Comparison of ENCODE assay signal across 1 cellular context in the genomic region with DNA sequence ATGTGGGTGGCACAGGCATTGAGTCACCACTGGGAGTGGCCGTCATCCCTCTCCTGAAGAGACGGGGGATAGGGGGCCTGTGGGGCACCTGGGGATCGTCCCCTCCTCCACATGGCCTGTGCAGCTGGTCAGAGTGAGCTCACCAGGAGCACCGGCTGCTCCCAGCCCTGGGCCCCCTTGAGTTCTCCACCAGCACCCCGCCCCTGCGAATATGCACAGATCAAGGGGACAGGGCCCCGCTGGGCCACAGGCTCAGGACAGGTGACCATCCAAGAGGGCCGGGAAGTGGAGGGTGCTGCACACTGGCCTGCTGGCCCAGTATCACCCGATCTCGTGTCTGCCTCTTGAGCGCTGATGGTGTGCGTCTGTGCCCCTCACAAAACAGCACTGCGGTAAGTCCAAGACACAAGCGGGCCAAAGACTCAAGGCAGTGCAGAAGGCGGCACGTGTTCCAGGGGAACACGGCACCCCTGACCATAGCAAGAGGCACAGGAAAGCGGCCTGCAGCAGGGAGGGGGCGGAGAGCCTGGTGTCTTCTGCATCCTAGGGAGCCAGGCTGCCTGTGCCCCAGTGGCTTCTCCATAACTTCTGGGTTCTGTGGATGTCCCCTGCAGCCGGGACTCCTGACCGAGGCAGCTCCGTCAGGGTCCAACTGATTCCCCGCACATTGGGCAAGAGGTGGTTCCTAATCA.
A peak's percentile ranks its signal among the peaks of the same experiment; 100 is the strongest.
TF ChIP-seq lines count a peak whose summit lies in the region.

No MANE protein-coding gene starts in this region.

TF ChIP-seq in HepG2, 621 proteins besides CTCF, POLR2A, EP300 and RAD21:
- TF ChIP-seq ZNF382 (CRISPR knock-in tag; IDR thresholded peaks at IDR 0.05; ENCODE audit: borderline replicate concordance) (no peak), SIX1 (CRISPR knock-in tag; IDR thresholded peaks at IDR 0.05; ENCODE audit: borderline replicate concordance) (no peak), ZNF501 (CRISPR knock-in tag; IDR thresholded peaks at IDR 0.05) (no peak)
- TF ChIP-seq, protein P1, sequence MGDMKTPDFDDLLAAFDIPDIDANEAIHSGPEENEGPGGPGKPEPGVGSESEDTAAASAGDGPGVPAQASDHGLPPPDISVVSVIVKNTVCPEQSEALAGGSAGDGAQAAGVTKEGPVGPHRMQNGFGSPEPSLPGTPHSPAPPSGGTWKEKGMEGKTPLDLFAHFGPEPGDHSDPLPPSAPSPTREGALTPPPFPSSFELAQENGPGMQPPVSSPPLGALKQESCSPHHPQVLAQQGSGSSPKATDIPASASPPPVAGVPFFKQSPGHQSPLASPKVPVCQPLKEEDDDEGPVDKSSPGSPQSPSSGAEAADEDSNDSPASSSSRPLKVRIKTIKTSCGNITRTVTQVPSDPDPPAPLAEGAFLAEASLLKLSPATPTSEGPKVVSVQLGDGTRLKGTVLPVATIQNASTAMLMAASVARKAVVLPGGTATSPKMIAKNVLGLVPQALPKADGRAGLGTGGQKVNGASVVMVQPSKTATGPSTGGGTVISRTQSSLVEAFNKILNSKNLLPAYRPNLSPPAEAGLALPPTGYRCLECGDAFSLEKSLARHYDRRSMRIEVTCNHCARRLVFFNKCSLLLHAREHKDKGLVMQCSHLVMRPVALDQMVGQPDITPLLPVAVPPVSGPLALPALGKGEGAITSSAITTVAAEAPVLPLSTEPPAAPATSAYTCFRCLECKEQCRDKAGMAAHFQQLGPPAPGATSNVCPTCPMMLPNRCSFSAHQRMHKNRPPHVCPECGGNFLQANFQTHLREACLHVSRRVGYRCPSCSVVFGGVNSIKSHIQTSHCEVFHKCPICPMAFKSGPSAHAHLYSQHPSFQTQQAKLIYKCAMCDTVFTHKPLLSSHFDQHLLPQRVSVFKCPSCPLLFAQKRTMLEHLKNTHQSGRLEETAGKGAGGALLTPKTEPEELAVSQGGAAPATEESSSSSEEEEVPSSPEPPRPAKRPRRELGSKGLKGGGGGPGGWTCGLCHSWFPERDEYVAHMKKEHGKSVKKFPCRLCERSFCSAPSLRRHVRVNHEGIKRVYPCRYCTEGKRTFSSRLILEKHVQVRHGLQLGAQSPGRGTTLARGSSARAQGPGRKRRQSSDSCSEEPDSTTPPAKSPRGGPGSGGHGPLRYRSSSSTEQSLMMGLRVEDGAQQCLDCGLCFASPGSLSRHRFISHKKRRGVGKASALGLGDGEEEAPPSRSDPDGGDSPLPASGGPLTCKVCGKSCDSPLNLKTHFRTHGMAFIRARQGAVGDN (CRISPR knock-in tag; IDR thresholded peaks at IDR 0.05), result peak; percentile 9; the same call in 1 of the 2 replicates
